Comparison of ENCODE assay signal across 23 cellular contexts in the genomic region with DNA sequence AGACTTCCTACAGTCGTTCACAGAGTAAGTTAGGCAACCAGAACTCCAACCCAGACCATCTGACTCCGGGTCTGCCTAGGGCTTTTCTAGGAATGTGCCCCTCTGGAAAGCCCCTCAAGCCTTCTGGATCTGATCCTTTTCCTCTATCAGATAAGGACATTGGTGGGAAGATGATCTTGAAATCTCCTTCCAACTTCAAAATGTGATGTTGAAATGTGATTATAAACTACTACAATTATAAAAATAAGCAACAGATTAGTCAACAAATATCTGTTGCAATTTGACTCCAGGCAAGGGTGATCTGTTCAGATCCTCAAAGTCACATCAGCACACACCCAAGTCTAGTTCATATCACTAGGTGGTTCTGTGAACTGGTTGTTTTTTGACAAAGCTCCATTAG.
DNase-seq lines count a peak whose midpoint lies in the region; ATAC-seq and TF ChIP-seq lines count a peak whose summit lies in the region.
"Had no signal": no experiment of that assay in that cellular context is flagged by ENCODE, and none has a peak within 500 bp of the region (broad histone marks: within the 10 kb centered on the region; RNA-seq: fewer than 3 reads in every experiment).

No MANE protein-coding gene starts in this region.

- H3K4me3 Mint-ChIP-seq in stimulated activated effector memory CD8-positive, alpha-beta T cell treated with anti-CD3 and anti-CD28 coated beads, Interleukin-12 subunit alpha, Interleukin-12 subunit beta, amount 100 ng/mL, for 72 hours: no peak overlapping the region

- peaks cover 38% of the 10 kb centered on the region for H3K4me1 Mint-ChIP-seq in stimulated activated effector memory CD8-positive, alpha-beta T cell treated with anti-CD3 and anti-CD28 coated beads, Interleukin-12 subunit alpha, Interleukin-12 subunit beta, amount 100 ng/mL, for 72 hours

- POLR2A ChIA-PET in RWPE1 (lab: Yijun Ruan, JAX; ENCODE audit: low non-redundant PET): no interaction called here

- H3K27ac ChIP-seq in RWPE1: no peak overlapping the region
- H3K27ac ChIP-seq: A549, BLaER1, heart right ventricle, HL-60, right atrium auricular region had no signal

- H3K4me3 ChIP-seq in fibroblast of mammary gland (ENCODE audit: control insufficient read depth, low read depth, low read length): no peak overlapping the region
- H3K4me3 ChIP-seq: A549, BLaER1, heart right ventricle, MG63, right atrium auricular region had no signal

- no peak overlapping the region for H3K27ac Mint-ChIP-seq in stimulated activated effector memory CD8-positive, alpha-beta T cell treated with anti-CD3 and anti-CD28 coated beads, Interleukin-12 subunit alpha, Interleukin-12 subunit beta, amount 100 ng/mL, for 72 hours
- H3K27ac Mint-ChIP-seq: activated naive CD4-positive, alpha-beta T cell treated with anti-CD3 and anti-CD28 coated beads, Interleukin-2, amount 50 U/mL, for 72 hours had no signal

- ATAC-seq in stimulated activated effector memory CD8-positive, alpha-beta T cell treated with anti-CD3 and anti-CD28 coated beads, Interleukin-12 subunit alpha, Interleukin-12 subunit beta, amount 100 ng/mL, for 72 hours: peak; percentile 63
- ATAC-seq: A549; activated naive CD4-positive, alpha-beta T cell treated with anti-CD3 and anti-CD28 coated beads, Interleukin-2, amount 50 U/mL, for 72 hours; esophagus mucosa; heart right ventricle had no signal

- no peaks in the 10 kb centered on the region for H3K36me3 Mint-ChIP-seq in stimulated activated effector memory CD8-positive, alpha-beta T cell treated with anti-CD3 and anti-CD28 coated beads, Interleukin-12 subunit alpha, Interleukin-12 subunit beta, amount 100 ng/mL, for 72 hours

- DNase-seq in NCI-H2171 treated with DMSO at 0.1 percent for 48 hours (lab: John Stamatoyannopoulos, UW) (peak; percentile 26), NCI-H2171 (lab: John Stamatoyannopoulos, UW) (no peak), RWPE1 (ENCODE audit: low spot score) (peak; percentile 13), fibroblast of mammary gland (ENCODE audit: low read depth) (peak; percentile 30), NCI-H187 treated with DMSO at 0.1 percent for 48 hours (lab: John Stamatoyannopoulos, UW) (no peak), OCI-M2 (lab: John Stamatoyannopoulos, UW; ENCODE audit: unreplicated experiment) (no peak), NCI-H69 (lab: John Stamatoyannopoulos, UW) (no peak)
- no peak for DNase-seq in stimulated activated effector memory CD8-positive, alpha-beta T cell treated with anti-CD3 and anti-CD28 coated beads, Interleukin-12 subunit alpha, Interleukin-12 subunit beta, amount 100 ng/mL, for 72 hours (ENCODE audit: low spot score in 2 of 2)
- DNase-seq: activated CD4-positive, CD25-positive, alpha-beta regulatory T cell treated with anti-CD3 and anti-CD28 coated beads, Interleukin-2, amount 50 U/mL, for 72 hours; Calu3; effector CD4-positive, alpha-beta T cell; heart right ventricle; kidney; MG63; NCI-H1436 treated with DMSO at 0.1 percent for 48 hours; NCI-H226; T1000 had no signal

- TF ChIP-seq CTCF in RWPE1 (conservative IDR thresholded peaks at IDR 0.05; ENCODE audit: low read depth): no peak
- no peak for TF ChIP-seq CTCF in fibroblast of mammary gland (conservative IDR thresholded peaks at IDR 0.05; ENCODE audit: control insufficient read depth, insufficient read depth, low read depth, low read length)

- H3K9me3 Mint-ChIP-seq in stimulated activated effector memory CD8-positive, alpha-beta T cell treated with anti-CD3 and anti-CD28 coated beads, Interleukin-12 subunit alpha, Interleukin-12 subunit beta, amount 100 ng/mL, for 72 hours: no peaks in the 10 kb centered on the region
- H3K9me3 Mint-ChIP-seq: activated naive CD4-positive, alpha-beta T cell treated with anti-CD3 and anti-CD28 coated beads, Interleukin-2, amount 50 U/mL, for 72 hours had no signal

- CTCF ChIA-PET in RWPE1 (lab: Yijun Ruan, JAX): interaction anchor here (0.6 kb wide), 1 partner anchor 23 kb away, joined by 3 read pairs; no protein-coding TSS in a partner anchor

Comparison
In these comparisons a context has a peak if more than half of its experiments do, and no peak if none do; other contexts are left out.
1. DNase-seq: peak in NCI-H2171 treated with DMSO at 0.1 percent for 48 hours (single experiment), RWPE1 (single experiment) and fibroblast of mammary gland (single experiment); none in NCI-H2171 (single experiment), stimulated activated effector memory CD8-positive, alpha-beta T cell treated with anti-CD3 and anti-CD28 coated beads, Interleukin-12 subunit alpha, Interleukin-12 subunit beta, amount 100 ng/mL, for 72 hours (0 of 2), NCI-H187 treated with DMSO at 0.1 percent for 48 hours (single experiment), OCI-M2 (single experiment) and NCI-H69 (single experiment).